9 cellular contexts compared by ENCODE assay signal in genomic region chr15:76335129-76335850, GRCh38. TPM values are rescaled to one million over a fixed set of nuclear protein-coding genes. Genes with fewer than 3 reads are reported as not detected.
DNase-seq lines count a peak whose midpoint lies in the region; ATAC-seq, FAIRE-seq and TF ChIP-seq lines count a peak whose summit lies in the region.
"Had no signal": no experiment of that assay in that cellular context is flagged by ENCODE, and none has a peak within 500 bp of the region (broad histone marks: within the 10 kb centered on the region; RNA-seq: fewer than 3 reads in every experiment).

No MANE protein-coding gene starts in this region.

- DNase-seq in HepG2 (ENCODE audit: low spot score) (no peak), right lobe of liver (no peak), activated B cell treated with CpG ODN at 0.5 μM for 24 hours (no peak), DMS79 (lab: John Stamatoyannopoulos, UW) (no peak), NCI-H2171 treated with DMSO at 0.1 percent for 48 hours (lab: John Stamatoyannopoulos, UW) (no peak), COLO668 (lab: John Stamatoyannopoulos, UW; ENCODE audit: unreplicated experiment) (no peak)

- H3K9me3 Mint-ChIP-seq in activated B cell treated with CpG ODN at 0.5 μM for 24 hours, result no peaks in the 10 kb centered on the region

- POLR2A ChIA-PET in HepG2 (lab: Yijun Ruan, JAX) (interaction anchor here (1.0 to 5.5 kb wide), 8 partner anchors 10 to 150 kb away, joined by 3 to 132 read pairs (median 13); partner anchors contain the start of gene ETFA), activated B cell treated with CpG ODN at 0.5 μM for 24 hours (lab: Charles Lee) (interaction anchor here (0.8 to 2.0 kb wide), 5 partner anchors 10 to 240 kb away, joined by 3 to 16 read pairs (median 5); partner anchors contain the start of gene ETFA)

- H3K4me3 ChIP-seq in HepG2 (replicated peaks in 1 of 3; ENCODE audit: insufficient read depth in 1 of 3, low read depth in 2 of 3, low read length in 3 of 3), result peak overlapping the region; percentile 75 to 84 (median 77)
- peak overlapping the region in 1 of 3 donors; percentile 13 for H3K4me3 ChIP-seq in right lobe of liver
- peak overlapping the region; percentile 63 for H3K4me3 ChIP-seq in iPS-20b (ENCODE audit: low read length)

- FAIRE-seq in HepG2 (lab: Jason Lieb, UNC), result no peak
- FAIRE-seq: G401.6 had no signal

- H3K27me3 Mint-ChIP-seq in activated B cell treated with CpG ODN at 0.5 μM for 24 hours, result peaks cover 49% of the 10 kb centered on the region

- in situ Hi-C loops in HepG2 (cut with HindIII; ENCODE audit: extremely low pct_ligation_motif_present, low pct_unique_long_range_greater_than_20kb), result no loop called here

- H3K79me2 ChIP-seq in HepG2 (ENCODE audit: insufficient read depth, low read length), result peaks cover 31% of the 10 kb centered on the region

- no TSS peak for BruUV-seq in HepG2 (replicated peaks; lab: Mats Ljungman, UMichigan)

- H3K4me3 Mint-ChIP-seq in activated B cell treated with CpG ODN at 0.5 μM for 24 hours, result peak overlapping the region; percentile 82

- intact Hi-C loops in HepG2 (cut with micrococcal nuclease; ENCODE audit: unreplicated experiment) (loop anchor here (5.0 to 10.0 kb wide), 3 partner anchors 33 to 532 kb away; no protein-coding TSS in a partner anchor), right lobe of liver (cut with DNase I) (no loop called here), activated B cell treated with CpG ODN at 0.5 μM for 24 hours (cut with micrococcal nuclease) (loop anchor here (1.0 to 10.0 kb wide), 4 partner anchors 8 to 530 kb away; partner anchors contain the start of gene ETFA)

- TF ChIP-seq CTCF in HepG2 (CRISPR knock-in tag; IDR thresholded peaks at IDR 0.05), result no peak
- no peak for TF ChIP-seq CTCF in right lobe of liver (IDR thresholded peaks at IDR 0.05)
- TF ChIP-seq CTCF in activated B cell treated with CpG ODN at 0.5 μM for 24 hours (IDR thresholded peaks at IDR 0.05), result no peak

- ATAC-seq in HepG2 (no peak), right lobe of liver (no peak), activated B cell treated with CpG ODN at 0.5 μM for 24 hours (ENCODE audit: low read depth) (no peak), HG03097 (IDR thresholded peaks at IDR 0.05; ENCODE audit: low FRiP score, unreplicated experiment) (no peak)

- no peak for TF ChIP-seq EP300 in HepG2 (IDR thresholded peaks at IDR 0.05; ENCODE audit: low read depth in 2 of 2, low read length in 2 of 2)
- no peak for TF ChIP-seq EP300 in HepG2 (CRISPR knock-in tag; IDR thresholded peaks at IDR 0.05; ENCODE audit: borderline replicate concordance)

- TF ChIP-seq POLR2A in HepG2 (IDR thresholded peaks at IDR 0.05; ENCODE audit: insufficient read depth in 1 of 2, low read depth in 2 of 2, low read length in 2 of 2) (no peak), right lobe of liver (IDR thresholded peaks at IDR 0.05) (no peak)

- H3K4me1 ChIP-seq in HepG2 (ENCODE audit: insufficient read depth, low read length) (peaks cover 48% of the 10 kb centered on the region), right lobe of liver (peaks cover 0 to 18% (median 0%) of the 10 kb centered on the region in 4 donors), iPS-20b (ENCODE audit: insufficient read depth, low read length) (peaks cover under 1% of the 10 kb centered on the region; the same call in 1 of the 2 replicates)

- CTCF ChIA-PET in HepG2 (lab: Yijun Ruan, JAX; ENCODE audit: low intra/inter-chr PET ratio, low total read pairs), result no interaction called here
- CTCF ChIA-PET in activated B cell treated with CpG ODN at 0.5 μM for 24 hours (lab: Charles Lee), result interaction anchor here (1.2 kb wide), 1 partner anchor 11 kb away, joined by 3 read pairs; no protein-coding TSS in a partner anchor

- no peak overlapping the region for H2AFZ ChIP-seq in HepG2 (ENCODE audit: low read length)

- H3K27ac Mint-ChIP-seq in activated B cell treated with CpG ODN at 0.5 μM for 24 hours, result peak overlapping the region; percentile 65

- no peak for TF ChIP-seq RAD21 in HepG2 (CRISPR knock-in tag; IDR thresholded peaks at IDR 0.05)

- no peaks in the 10 kb centered on the region; a peak in 1 of 5 replicates for H3K27me3 ChIP-seq in HepG2 (ENCODE audit: control insufficient read depth in 1 of 2, insufficient read depth in 2 of 2, low read length in 2 of 2)
- H3K27me3 ChIP-seq in right lobe of liver, result peaks cover 18 to 59% of the 10 kb centered on the region in 2 donors
- H3K27me3 ChIP-seq in iPS-20b (ENCODE audit: insufficient read depth, low read length), result peaks cover 80% of the 10 kb centered on the region

- H3K9ac ChIP-seq in HepG2 (ENCODE audit: insufficient read depth, low read depth, low read length), result peak overlapping the region; percentile 89
- H3K9ac ChIP-seq in iPS-20b (ENCODE audit: low read depth, low read length), result peak overlapping the region; percentile 57; the same call in 1 of the 2 replicates

- 74% methylated on average over 44 of the region's 45 CpGs for WGBS in HepG2 (ENCODE audit: low lambda C conversion rate)
- WGBS in right lobe of liver (ENCODE audit: insufficient coverage, low coverage, low lambda C conversion rate, missing lambda C conversion rate), result 7% methylated on average over 23 of the region's 45 CpGs

- H3K36me3 Mint-ChIP-seq in activated B cell treated with CpG ODN at 0.5 μM for 24 hours (ENCODE audit: low read depth), result no peaks in the 10 kb centered on the region

- H3K36me3 ChIP-seq in HepG2 (replicated peaks in 1 of 2; ENCODE audit: control insufficient read depth in 1 of 2, insufficient read depth in 2 of 2, low read length in 2 of 2) (peaks cover 0 to 2% of the 10 kb centered on the region in 2 experiments; a peak in 1 of 5 replicates), right lobe of liver (no peaks in the 10 kb centered on the region), iPS-20b (ENCODE audit: insufficient read depth, low read depth, low read length) (no peaks in the 10 kb centered on the region)

- H3K4me2 ChIP-seq in HepG2 (ENCODE audit: low read depth, low read length), result peak overlapping the region; percentile 97

- peaks cover 8% of the 10 kb centered on the region; the same call in 1 of the 2 replicates for H4K20me1 ChIP-seq in HepG2 (ENCODE audit: insufficient read depth, low read length)

- no peaks in the 10 kb centered on the region for H3K9me3 ChIP-seq in HepG2 (ENCODE audit: low read length)
- no peaks in the 10 kb centered on the region for H3K9me3 ChIP-seq in right lobe of liver
- H3K9me3 ChIP-seq in iPS-20b (ENCODE audit: insufficient read depth, low read depth, low read length), result peaks cover 4% of the 10 kb centered on the region; the same call in 1 of the 2 replicates

- H3K4me1 Mint-ChIP-seq in activated B cell treated with CpG ODN at 0.5 μM for 24 hours, result peaks cover 48% of the 10 kb centered on the region

- H3K27ac ChIP-seq in HepG2 (ENCODE audit: extremely low read length, insufficient read depth, low read length) (peak overlapping the region; percentile 86), right lobe of liver (no peak overlapping the region), iPS-20b (ENCODE audit: low read length) (no peak overlapping the region)

RNA-seq across cellular contexts. Expression of gene ISL2, which starts 1.3 kb away (rescaled TPM):
- total RNA-seq in HepG2 (2016; rRNA removed; fragmentation: Illumina TruSeq; extraction: Trizol), result 2.5 and 5.1 TPM in 2 replicates
- total RNA-seq in HepG2 (2016; cell fraction: cytosol; rRNA removed; fragmentation: Illumina TruSeq; extraction: Trizol; ENCODE audit: low read depth), result 1.5 and 2.1 TPM in 2 replicates
- 3.0 and 4.9 TPM in 2 replicates for total RNA-seq in HepG2 (2016; cell fraction: insoluble cytoplasmic fraction; rRNA removed; fragmentation: Illumina TruSeq; extraction: Trizol)
- 2.9 and 3.6 TPM in 2 replicates for total RNA-seq in HepG2 (2016; cell fraction: membrane; rRNA removed; fragmentation: Illumina TruSeq; extraction: Trizol)
- 5.5 and 5.8 TPM in 2 replicates for total RNA-seq in HepG2 (2016; cell fraction: nucleus; rRNA removed; fragmentation: Illumina TruSeq; extraction: Trizol)
- polyA plus RNA-seq in HepG2 (2011; rRNA removed), result 4.3 and 6.3 TPM in 2 replicates
- 3.7 and 5.2 TPM in 2 replicates for polyA plus RNA-seq in HepG2 (2011; cell fraction: cytosol; rRNA removed)
- polyA plus RNA-seq in HepG2 (2011; cell fraction: nucleus; rRNA removed), result 40.9 and 48.7 TPM in 2 replicates
- 3.6 and 6.5 TPM in 2 replicates for polyA plus RNA-seq in HepG2 (2012)
- 1.7 and 2.0 TPM in 2 replicates for polyA plus RNA-seq in HepG2 (2016; cell fraction: cytosol; fragmentation: Illumina TruSeq; extraction: Trizol; ENCODE audit: low read depth)
- 3.6 and 3.7 TPM in 2 replicates for polyA plus RNA-seq in HepG2 (2016; cell fraction: insoluble cytoplasmic fraction; fragmentation: Illumina TruSeq; extraction: Trizol; ENCODE audit: low read depth)
- 1.8 and 2.1 TPM in 2 replicates for polyA plus RNA-seq in HepG2 (2016; cell fraction: membrane; fragmentation: Illumina TruSeq; extraction: Trizol; ENCODE audit: low read depth)
- polyA plus RNA-seq in HepG2 (2016; cell fraction: nucleus; fragmentation: Illumina TruSeq; extraction: Trizol; ENCODE audit: insufficient read depth, low read depth), result 13.2 TPM in 2 replicates
- polyA minus RNA-seq in HepG2 (2011; rRNA and poly(A)+ RNA removed; ENCODE audit: low replicate concordance), result 1.7 and 9.6 TPM in 2 replicates
- 4.3 and 7.4 TPM in 2 replicates for polyA minus RNA-seq in HepG2 (2011; cell fraction: cytosol; rRNA and poly(A)+ RNA removed)
- 8.9 and 12.7 TPM in 2 replicates for polyA minus RNA-seq in HepG2 (2011; cell fraction: nucleus; rRNA and poly(A)+ RNA removed)
- not detected for total RNA-seq in right lobe of liver
- 0.35 and 0.39 TPM in 2 replicates for total RNA-seq in activated B cell treated with CpG ODN at 0.5 μM for 24 hours

RNA-seq across cellular contexts. Expression of gene ETFA, which starts 24.0 kb away (rescaled TPM):
- total RNA-seq in HepG2 (2016; rRNA removed; fragmentation: Illumina TruSeq; extraction: Trizol) (396 and 456 TPM in 2 replicates), right lobe of liver (100 to 1,000 TPM; 208 to 302 (median 274) TPM), activated B cell treated with CpG ODN at 0.5 μM for 24 hours (112 and 113 TPM in 2 replicates)
- 368 and 410 TPM in 2 replicates for total RNA-seq in HepG2 (2016; cell fraction: cytosol; rRNA removed; fragmentation: Illumina TruSeq; extraction: Trizol; ENCODE audit: low read depth)
- total RNA-seq in HepG2 (2016; cell fraction: insoluble cytoplasmic fraction; rRNA removed; fragmentation: Illumina TruSeq; extraction: Trizol), result 386 and 515 TPM in 2 replicates
- total RNA-seq in HepG2 (2016; cell fraction: membrane; rRNA removed; fragmentation: Illumina TruSeq; extraction: Trizol), result 164 and 175 TPM in 2 replicates
- total RNA-seq in HepG2 (2016; cell fraction: nucleus; rRNA removed; fragmentation: Illumina TruSeq; extraction: Trizol), result 159 and 170 TPM in 2 replicates
- 221 and 291 TPM in 2 replicates for polyA plus RNA-seq in HepG2 (2011; rRNA removed)
- 171 and 237 TPM in 2 replicates for polyA plus RNA-seq in HepG2 (2011; cell fraction: cytosol; rRNA removed)
- 66.6 and 86.3 TPM in 2 replicates for polyA plus RNA-seq in HepG2 (2011; cell fraction: nucleus; rRNA removed)
- polyA plus RNA-seq in HepG2 (2012), result 209 and 241 TPM in 2 replicates
- polyA plus RNA-seq in HepG2 (2016; cell fraction: cytosol; fragmentation: Illumina TruSeq; extraction: Trizol; ENCODE audit: low read depth), result 67.4 and 75.2 TPM in 2 replicates
- 426 and 472 TPM in 2 replicates for polyA plus RNA-seq in HepG2 (2016; cell fraction: insoluble cytoplasmic fraction; fragmentation: Illumina TruSeq; extraction: Trizol; ENCODE audit: low read depth)
- 74.9 and 81.8 TPM in 2 replicates for polyA plus RNA-seq in HepG2 (2016; cell fraction: membrane; fragmentation: Illumina TruSeq; extraction: Trizol; ENCODE audit: low read depth)
- polyA plus RNA-seq in HepG2 (2016; cell fraction: nucleus; fragmentation: Illumina TruSeq; extraction: Trizol; ENCODE audit: insufficient read depth, low read depth), result 213 and 215 TPM in 2 replicates
- polyA minus RNA-seq in HepG2 (2011; rRNA and poly(A)+ RNA removed; ENCODE audit: low replicate concordance), result 123 and 181 TPM in 2 replicates
- polyA minus RNA-seq in HepG2 (2011; cell fraction: cytosol; rRNA and poly(A)+ RNA removed), result 116 and 138 TPM in 2 replicates
- polyA minus RNA-seq in HepG2 (2011; cell fraction: nucleus; rRNA and poly(A)+ RNA removed), result 103 and 120 TPM in 2 replicates

Comparison
In these comparisons a context has a peak if more than half of its experiments do, and no peak if none do; other contexts are left out.
1. intact Hi-C loops: an anchor here in HepG2 (5.0 to 10.0 kb wide) and activated B cell treated with CpG ODN at 0.5 μM for 24 hours (1.0 to 10.0 kb wide); none called in right lobe of liver.